Comparison of ENCODE assay signal across 23 cellular contexts in genomic region chr20:49624317-49624716, GRCh38. TPM values are rescaled to one million over a fixed set of nuclear protein-coding genes. Genes with fewer than 3 reads are reported as not detected.
DNase-seq lines count a peak whose midpoint lies in the region; ATAC-seq, FAIRE-seq and TF ChIP-seq lines count a peak whose summit lies in the region.
"Had no signal": no experiment of that assay in that cellular context is flagged by ENCODE, and none has a peak within 500 bp of the region (broad histone marks: within the 10 kb centered on the region; RNA-seq: fewer than 3 reads in every experiment).

No MANE protein-coding gene starts in this region.

- H3K9me1 ChIP-seq in endothelial cell of umbilical vein (replicated peaks; ENCODE audit: control insufficient read depth, extremely low read depth, insufficient read depth, low read length) = no peaks in the 10 kb centered on the region

- H3K27me3 ChIP-seq in BLaER1 (no peaks in the 10 kb centered on the region), DOHH2 (ENCODE audit: control insufficient read depth, low read length) (no peaks in the 10 kb centered on the region), endothelial cell of umbilical vein (ENCODE audit: control insufficient read depth in 2 of 2, insufficient read depth in 2 of 2, low read length in 2 of 2) (no peaks in the 10 kb centered on the region), aorta (ENCODE audit: control insufficient read depth in 1 of 2, insufficient read depth in 2 of 2, low read length in 1 of 2) (no peaks in the 10 kb centered on the region)
- H3K27me3 ChIP-seq: BE2C had no signal

- H4K20me1 ChIP-seq in BLaER1 = no peaks in the 10 kb centered on the region
- H4K20me1 ChIP-seq in DOHH2 (ENCODE audit: control insufficient read depth, insufficient read depth, low read depth, low read length) = no peaks in the 10 kb centered on the region
- H4K20me1 ChIP-seq in endothelial cell of umbilical vein (replicated peaks; ENCODE audit: control insufficient read depth, extremely low read depth, insufficient read depth, low read length) = no peaks in the 10 kb centered on the region

- CTCF ChIA-PET in endothelial cell of umbilical vein (lab: Charles Lee) = interaction anchor here (0.6 to 1.9 kb wide), 5 partner anchors 14 to 264 kb away, joined by 3 to 6 read pairs (median 3); no protein-coding TSS in a partner anchor

- H3K4me3 ChIP-seq in BLaER1 (no peak overlapping the region), DOHH2 (ENCODE audit: low read length) (peak overlapping the region; percentile 72), endothelial cell of umbilical vein (replicated peaks in 1 of 3; ENCODE audit: insufficient read depth in 1 of 3, low read depth in 1 of 3, low read length in 3 of 3) (no peak overlapping the region), aorta (ENCODE audit: low read length in 2 of 2) (no peak overlapping the region)

- 93% methylated on average over 6 of the region's 6 CpGs for WGBS in aorta, 2 donors

- H3K9me3 ChIP-seq in BLaER1 (peaks cover 18% of the 10 kb centered on the region), DOHH2 (ENCODE audit: control insufficient read depth, insufficient read depth, low read length) (peaks cover 12% of the 10 kb centered on the region), endothelial cell of umbilical vein (replicated peaks; ENCODE audit: control insufficient read depth, insufficient read depth, low read length) (no peaks in the 10 kb centered on the region), aorta (ENCODE audit: control insufficient read depth, low read length) (no peaks in the 10 kb centered on the region)
- H3K9me3 ChIP-seq: BE2C had no signal

- dilution Hi-C loops in endothelial cell of umbilical vein (cut with MboI; ENCODE audit: extremely low pct_ligation_motif_present, low sequenced_read_pairs) = no loop called here

- ATAC-seq in aorta (ENCODE audit: low FRiP score) = no peak
- ATAC-seq: Panc1 had no signal

- H3K4me2 ChIP-seq in BLaER1 = peak overlapping the region; percentile 87
- peak overlapping the region; percentile 99 for H3K4me2 ChIP-seq in DOHH2 (ENCODE audit: low read length)
- no peak overlapping the region for H3K4me2 ChIP-seq in endothelial cell of umbilical vein (ENCODE audit: insufficient read depth, low read length)
- H3K4me2 ChIP-seq: KMS-11, SK-N-SH had no signal

- DNase-seq in NCI-H69 (lab: John Stamatoyannopoulos, UW) (peak; percentile 47), endothelial cell of umbilical vein (ENCODE audit: low read depth, low spot score) (no peak), C1 segment of cervical spinal cord (lab: John Stamatoyannopoulos, UW) (no peak), aorta (no peak)
- DNase-seq in activated T-cell treated with anti-CD3 and anti-CD28 coated beads, Interleukin-2, amount 50 U/mL, for 48 hours = no peak
- DNase-seq: BE2C; CD4-positive, alpha-beta memory T cell; GDM1; H7; HFFc6; IMR-90; NCI-H1092 treated with DMSO at 0.1 percent for 48 hours; NCI-H1436 treated with DMSO at 0.1 percent for 48 hours; NCI-H2029 treated with DMSO at 0.1 percent for 48 hours; NCI-H748 treated with DMSO at 0.1 percent for 48 hours; SIG-M5; SK-N-SH had no signal

- intact Hi-C loops in endothelial cell of umbilical vein (cut with micrococcal nuclease) (no loop called here), aorta (cut with DNase I) (no loop called here)

- H3K36me3 ChIP-seq in BLaER1 = no peaks in the 10 kb centered on the region
- H3K36me3 ChIP-seq in DOHH2 (ENCODE audit: control insufficient read depth, low read length) = peaks cover 9% of the 10 kb centered on the region
- H3K36me3 ChIP-seq in endothelial cell of umbilical vein (ENCODE audit: control insufficient read depth in 2 of 2, extremely low read depth in 1 of 2, insufficient read depth in 2 of 2, low read length in 2 of 2) = no peaks in the 10 kb centered on the region
- H3K36me3 ChIP-seq in aorta (ENCODE audit: control insufficient read depth in 1 of 2, insufficient read depth in 2 of 2, low read length in 1 of 2) = no peaks in the 10 kb centered on the region
- H3K36me3 ChIP-seq: BE2C had no signal

- no peak for TF ChIP-seq POLR2A in endothelial cell of umbilical vein (IDR thresholded peaks at IDR 0.05; ENCODE audit: low read depth, low read length)

- FAIRE-seq in endothelial cell of umbilical vein (lab: Jason Lieb, UNC) = peak; percentile 18

- no peak overlapping the region for H3K9ac ChIP-seq in BLaER1
- H3K9ac ChIP-seq in endothelial cell of umbilical vein (replicated peaks; ENCODE audit: extremely low read depth, insufficient read depth, low read length) = no peak overlapping the region
- H3K9ac ChIP-seq: KMS-11, SK-N-SH had no signal

- no peak overlapping the region for H2AFZ ChIP-seq in endothelial cell of umbilical vein (ENCODE audit: low read depth, low read length)

- peaks cover 53% of the 10 kb centered on the region for H3F3A ChIP-seq in DOHH2 (ENCODE audit: control insufficient read depth, insufficient read depth)

- no TSS peak for BruUV-seq in endothelial cell of umbilical vein (replicated peaks; lab: Mats Ljungman, UMichigan)

- H3K27ac ChIP-seq in BLaER1 (peak overlapping the region; percentile 32; the same call in 1 of the 2 replicates), DOHH2 (ENCODE audit: low read depth, low read length) (peak overlapping the region; percentile 99), endothelial cell of umbilical vein (ENCODE audit: insufficient read depth, low read depth, low read length) (no peak overlapping the region), aorta (ENCODE audit: low read depth in 1 of 2, low read length in 2 of 2) (no peak overlapping the region)
- H3K27ac ChIP-seq: KMS-11 had no signal

- H3K9me2 ChIP-seq in DOHH2 (replicated peaks; ENCODE audit: control insufficient read depth, low read length) = no peaks in the 10 kb centered on the region
- H3K9me2 ChIP-seq: SK-N-SH had no signal

- TF ChIP-seq CTCF in DOHH2 (IDR thresholded peaks at IDR 0.05; ENCODE audit: low read depth, low read length, poor library complexity, severe bottlenecking) = no peak
- TF ChIP-seq CTCF in endothelial cell of umbilical vein (IDR thresholded peaks at IDR 0.05; ENCODE audit: extremely low read depth in 1 of 2, insufficient read depth in 1 of 2, low read depth in 1 of 2, low read length in 2 of 2) = no peak

- peaks cover 85% of the 10 kb centered on the region for H3K4me1 ChIP-seq in BLaER1
- peaks cover 96% of the 10 kb centered on the region for H3K4me1 ChIP-seq in DOHH2 (ENCODE audit: control insufficient read depth, low read length)
- no peaks in the 10 kb centered on the region for H3K4me1 ChIP-seq in endothelial cell of umbilical vein (ENCODE audit: control insufficient read depth, extremely low read depth, insufficient read depth, low read length)
- no peaks in the 10 kb centered on the region for H3K4me1 ChIP-seq in aorta (ENCODE audit: control insufficient read depth in 1 of 2, insufficient read depth in 2 of 2, low read length in 2 of 2)
- H3K4me1 ChIP-seq: BE2C had no signal

- POLR2A ChIA-PET in endothelial cell of umbilical vein (lab: Charles Lee) = interaction anchor here (0.7 kb wide), 1 partner anchor 419 kb away, joined by 4 read pairs; no protein-coding TSS in a partner anchor

- H3K79me2 ChIP-seq in DOHH2 (ENCODE audit: control insufficient read depth, low read length) (peaks cover 6% of the 10 kb centered on the region), endothelial cell of umbilical vein (ENCODE audit: control insufficient read depth, insufficient read depth, low read length) (no peaks in the 10 kb centered on the region)

TF ChIP-seq in endothelial cell of umbilical vein, 7 proteins besides CTCF, POLR2A, EP300 and RAD21:
- TF ChIP-seq, protein P1, sequence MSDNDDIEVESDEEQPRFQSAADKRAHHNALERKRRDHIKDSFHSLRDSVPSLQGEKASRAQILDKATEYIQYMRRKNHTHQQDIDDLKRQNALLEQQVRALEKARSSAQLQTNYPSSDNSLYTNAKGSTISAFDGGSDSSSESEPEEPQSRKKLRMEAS (IDR thresholded peaks at IDR 0.05; ENCODE audit: insufficient read depth, insufficient read length) = no peak
- no peak for TF ChIP-seq MYC (IDR thresholded peaks at IDR 0.05; ENCODE audit: low read depth, low read length)
- TF ChIP-seq POLR2AphosphoS5 (IDR thresholded peaks at IDR 0.05; ENCODE audit: insufficient read depth, low read depth, low read length) = no peak
- no peak for TF ChIP-seq JUN (IDR thresholded peaks at IDR 0.05; ENCODE audit: borderline replicate concordance, insufficient read depth, insufficient read length, low read depth)
- TF ChIP-seq EZH2 (IDR thresholded peaks at IDR 0.05; ENCODE audit: borderline replicate concordance, low read depth, low read length, severe bottlenecking) = no peak
- TF ChIP-seq GATA2 (IDR thresholded peaks at IDR 0.05; ENCODE audit: insufficient read depth, insufficient read length, low read depth, low read length) = no peak
- TF ChIP-seq FOS (IDR thresholded peaks at IDR 0.05; ENCODE audit: borderline replicate concordance, insufficient read depth, low read length) = no peak
TF ChIP-seq in endothelial cell of umbilical vein: peak in this region for 0.

RNA-seq across cellular contexts. Expression of gene PTGIS, which starts 56.4 kb away (rescaled TPM):
- total RNA-seq in endothelial cell of umbilical vein (4.4 and 6.2 TPM in 2 replicates), aorta (100 to 1,000 TPM; 351 to 637 TPM)
- polyA plus RNA-seq in endothelial cell of umbilical vein (11.8 and 14.2 TPM in 2 replicates), aorta (100 to 1,000 TPM in 1 of 2 donors, 10 to 100 TPM in 1; 53.6 to 115 TPM)
- 6.3 and 9.1 TPM in 2 replicates for polyA plus RNA-seq in endothelial cell of umbilical vein (2011; cell fraction: cytosol; rRNA removed)
- 3.4 and 5.8 TPM in 2 replicates for polyA plus RNA-seq in endothelial cell of umbilical vein (2011; cell fraction: nucleus; rRNA removed)
- 1.9 and 5.1 TPM in 2 replicates for polyA plus RNA-seq in endothelial cell of umbilical vein (2012)
- 14.9 and 18.4 TPM in 2 replicates for polyA minus RNA-seq in endothelial cell of umbilical vein
- not detected for polyA minus RNA-seq in endothelial cell of umbilical vein (2011; cell fraction: cytosol; rRNA and poly(A)+ RNA removed)
- polyA minus RNA-seq in endothelial cell of umbilical vein (2011; cell fraction: nucleus; rRNA and poly(A)+ RNA removed) = 2.2 and 3.9 TPM in 2 replicates
- total RNA-seq: A673; CD4-positive, alpha-beta memory T cell; NCI-H460 had no signal
- polyA plus RNA-seq: CD4-positive, alpha-beta memory T cell had no signal

Comparison
In these comparisons a context has a peak if more than half of its experiments do, and no peak if none do; other contexts are left out.
1. H3K27ac ChIP-seq: peak in BLaER1 (single experiment) and DOHH2 (single experiment); none in endothelial cell of umbilical vein (single experiment) and aorta (0 of 2).
2. RNA of gene PTGIS, which starts 56.4 kb away (total RNA-seq): 351 to 637 TPM in aorta; 4.4 to 6.2 TPM in endothelial cell of umbilical vein; every median in the first group is over 10 times any median in the second.